In genomic region chr1:5911871-5912271, GRCh38 we compare ENCODE assay signal across 21 cellular contexts.
"Had no signal": no experiment of that assay in that cellular context is flagged by ENCODE, and none has a peak within 500 bp of the region (broad histone marks: within the 10 kb centered on the region; RNA-seq: fewer than 3 reads in every experiment).

No MANE protein-coding gene starts in this region.

- H3K4me1 ChIP-seq: upper lobe of right lung had no signal

- H3K27ac Mint-ChIP-seq: effector memory CD8-positive, alpha-beta T cell; natural killer cell had no signal

- H3K4me3 ChIP-seq: body of pancreas, cardiac muscle cell, esophagus muscularis mucosa, hepatocyte, upper lobe of right lung had no signal

- H3K36me3 ChIP-seq: cardiac muscle cell, upper lobe of right lung had no signal

- H3K27me3 ChIP-seq: body of pancreas, cardiac muscle cell, esophagus muscularis mucosa, hepatocyte, upper lobe of right lung had no signal

- H3K36me3 Mint-ChIP-seq: activated naive CD4-positive, alpha-beta T cell treated with anti-CD3 and anti-CD28 coated beads, Interleukin-2, amount 50 U/mL, for 24 hours; natural killer cell had no signal

- H3K27me3 Mint-ChIP-seq: activated naive CD4-positive, alpha-beta T cell treated with anti-CD3 and anti-CD28 coated beads, Interleukin-2, amount 50 U/mL, for 24 hours; effector memory CD8-positive, alpha-beta T cell had no signal

- H3K79me2 ChIP-seq: hepatocyte had no signal

- DNase-seq: activated gamma-delta T cell treated with Interleukin-2 at 50 U/mL for 16 hours; activated T-cell treated with anti-CD3 and anti-CD28 coated beads, Interleukin-2, amount 50 U/mL, for 1 hour; anterior cingulate cortex; body of pancreas; effector memory CD8-positive, alpha-beta T cell; glutamatergic neuron; kidney glomerular epithelial cell; left ventricle myocardium superior; midbrain; natural killer cell; retina; stimulated activated CD4-positive, alpha-beta T cell treated with anti-CD3 and anti-CD28 coated beads, Interleukin-4, amount 100 ng/mL, for 24 hours; stimulated activated naive CD4-positive, alpha-beta T cell treated with Interleukin-2 at 50 U/mL for 16 hours; T-helper 1 cell; upper lobe of right lung had no signal

- H3K4me2 ChIP-seq: hepatocyte had no signal

- ATAC-seq: body of pancreas; effector memory CD8-positive, alpha-beta T cell; left ventricle myocardium superior; natural killer cell; upper lobe of right lung had no signal

- H2AFZ ChIP-seq: hepatocyte had no signal

- H3K9me3 ChIP-seq: body of pancreas, esophagus muscularis mucosa, upper lobe of right lung had no signal

- H3K4me3 Mint-ChIP-seq: activated naive CD4-positive, alpha-beta T cell treated with anti-CD3 and anti-CD28 coated beads, Interleukin-2, amount 50 U/mL, for 24 hours; effector memory CD8-positive, alpha-beta T cell; natural killer cell had no signal

- FAIRE-seq: frontal cortex, TTC549 had no signal

- H3K27ac ChIP-seq: body of pancreas, cardiac muscle cell, esophagus muscularis mucosa, hepatocyte, upper lobe of right lung had no signal

- H3K9me3 Mint-ChIP-seq: activated naive CD4-positive, alpha-beta T cell treated with anti-CD3 and anti-CD28 coated beads, Interleukin-2, amount 50 U/mL, for 24 hours; effector memory CD8-positive, alpha-beta T cell; natural killer cell had no signal
